Comparison of ENCODE assay signal across 32 cellular contexts in the genomic region with DNA sequence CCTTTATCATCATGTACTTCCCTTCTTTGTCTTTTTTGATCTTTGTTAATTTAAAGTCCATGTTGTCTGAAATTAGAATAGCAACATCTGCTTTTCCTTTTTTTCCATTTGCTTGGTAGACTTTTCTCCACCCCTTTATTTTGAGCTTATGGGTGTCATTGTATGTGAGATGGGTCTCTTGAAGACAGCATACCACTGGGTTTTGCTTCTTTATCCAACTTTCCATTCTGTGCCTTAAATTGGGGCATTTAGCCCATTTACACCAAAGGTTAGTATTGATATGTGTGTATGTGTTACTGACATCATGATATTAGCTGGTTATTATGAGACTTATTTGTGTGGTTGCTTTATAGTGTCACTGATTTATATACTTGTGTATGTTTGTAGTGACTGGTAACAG.
"Had no signal": no experiment of that assay in that cellular context is flagged by ENCODE, and none has a peak within 500 bp of the region (broad histone marks: within the 10 kb centered on the region; RNA-seq: fewer than 3 reads in every experiment).

No MANE protein-coding gene starts in this region.

- H3K4me1 ChIP-seq: ascending aorta, body of pancreas, breast epithelium had no signal

- H3K36me3 ChIP-seq: ascending aorta, brain microvascular endothelial cell, breast epithelium had no signal

- DNase-seq: activated B cell treated with CpG ODN at 0.5 μM for 24 hours; activated CD4-positive, alpha-beta memory T cell treated with anti-CD3 and anti-CD28 coated beads for 36 hours; activated CD4-positive, alpha-beta T cell treated with anti-CD3 and anti-CD28 coated beads for 4 hours; activated CD4-positive, alpha-beta T cell treated with anti-CD3 and anti-CD28 coated beads, Interleukin-2, amount 10 ng/mL, durations not matched to agents 7 days and 5 days; activated CD4-positive, CD25-positive, alpha-beta regulatory T cell treated with anti-CD3 and anti-CD28 coated beads, Interleukin-2, amount 50 U/mL, for 72 hours; activated CD8-positive, alpha-beta memory T cell treated with anti-CD3 and anti-CD28 coated beads, Interleukin-2, amount 50 U/mL, for 4 hours; activated CD8-positive, alpha-beta T cell treated with anti-CD3 and anti-CD28 coated beads for 36 hours; activated effector memory CD4-positive, alpha-beta T cell treated with anti-CD3 and anti-CD28 coated beads, Interleukin-2, amount 50 U/mL, for 16 hours; activated gamma-delta T cell treated with Interleukin-2 at 50 U/mL for 16 hours; activated naive CD4-positive, alpha-beta T cell; activated naive CD4-positive, alpha-beta T cell treated with anti-CD3 and anti-CD28 coated beads for 36 hours; activated naive CD4-positive, alpha-beta T cell treated with anti-CD3 and anti-CD28 coated beads, Interleukin-2, amount 50 U/mL, for 16 hours; activated naive CD8-positive, alpha-beta T cell treated with anti-CD3 and anti-CD28 coated beads for 36 hours; activated T-cell treated with anti-CD3 and anti-CD28 coated beads for 4 hours; activated T-cell treated with anti-CD3 and anti-CD28 coated beads, Interleukin-2, amount 50 U/mL, for 1 hour; activated T-cell treated with anti-CD3 and anti-CD28 coated beads, Interleukin-2, amount 50 U/mL, for 4 hours; activated T-cell treated with anti-CD3 and anti-CD28 coated beads, Interleukin-2, amount 50 U/mL, for 72 hours; amygdala; anterior cingulate cortex; body of pancreas; brain microvascular endothelial cell; central memory CD4-positive, alpha-beta T cell; T-helper 1 cell; T-helper 2 cell; T-helper 9 cell had no signal

- ATAC-seq: activated CD8-positive, alpha-beta T cell treated with anti-CD3 and anti-CD28 coated beads for 36 hours; activated naive CD4-positive, alpha-beta T cell treated with anti-CD3 and anti-CD28 coated beads, Interleukin-2, amount 50 U/mL, for 72 hours; activated T-cell treated with anti-CD3 and anti-CD28 coated beads, Interleukin-2, amount 50 U/mL, for 4 hours; activated T-cell treated with anti-CD3 and anti-CD28 coated beads, Interleukin-2, amount 50 U/mL, for 72 hours; activated T-helper 17 cell treated with anti-CD3 and anti-CD28 coated beads, Interleukin-2, amount 50 U/mL, for 72 hours; body of pancreas had no signal

- H3K27ac Mint-ChIP-seq: activated B cell treated with CpG ODN at 0.5 μM for 24 hours; activated CD4-positive, alpha-beta memory T cell treated with anti-CD3 and anti-CD28 coated beads for 36 hours; activated CD4-positive, alpha-beta T cell treated with anti-CD3 and anti-CD28 coated beads, Interleukin-2, amount 10 ng/mL, durations not matched to agents 7 days and 5 days; activated CD8-positive, alpha-beta T cell treated with anti-CD3 and anti-CD28 coated beads for 36 hours; activated naive CD4-positive, alpha-beta T cell treated with anti-CD3 and anti-CD28 coated beads for 36 hours; activated naive CD4-positive, alpha-beta T cell treated with anti-CD3 and anti-CD28 coated beads, Interleukin-2, amount 50 U/mL, for 72 hours; activated naive CD8-positive, alpha-beta T cell treated with anti-CD3 and anti-CD28 coated beads for 36 hours; activated T-cell treated with anti-CD3 and anti-CD28 coated beads, Interleukin-2, amount 50 U/mL, for 72 hours; activated T-helper 1 cell treated with anti-CD3 and anti-CD28 coated beads, Interleukin-12 subunit alpha, Interleukin-12 subunit beta, Interleukin-2, Interleukin-4 antibody, amounts not matched to agents 30 ng/mL and 10 ng/mL and 1 ng/mL, durations not matched to agents 14 hours and 24 hours and 36 hours; activated T-helper 17 cell treated with anti-CD3 and anti-CD28 coated beads, Interleukin-2, amount 50 U/mL, for 72 hours; T-helper 1 cell treated with Interleukin-12 subunit alpha and Interleukin-12 subunit beta and Interleukin-4 antibody, amounts not matched to agents 30 μg/mL and 1 μg/mL, for 36 hours; T-helper 2 cell treated with Interferon-gamma antibody and Interleukin-4, amounts not matched to agents 5 μg/mL and 100 μg/mL, for 36 hours had no signal

- H3K4me1 Mint-ChIP-seq: activated B cell treated with CpG ODN at 0.5 μM for 24 hours; activated CD4-positive, alpha-beta T cell treated with anti-CD3 and anti-CD28 coated beads, Interleukin-2, amount 10 ng/mL, durations not matched to agents 7 days and 5 days; activated naive CD8-positive, alpha-beta T cell treated with anti-CD3 and anti-CD28 coated beads for 36 hours; activated T-helper 17 cell treated with anti-CD3 and anti-CD28 coated beads, Interleukin-2, amount 50 U/mL, for 72 hours had no signal

- H3K9me3 ChIP-seq: ascending aorta, body of pancreas had no signal

- H3K4me3 Mint-ChIP-seq: activated B cell treated with CpG ODN at 0.5 μM for 24 hours; activated CD4-positive, alpha-beta memory T cell treated with anti-CD3 and anti-CD28 coated beads for 36 hours; activated CD4-positive, alpha-beta T cell treated with anti-CD3 and anti-CD28 coated beads, Interleukin-2, amount 10 ng/mL, durations not matched to agents 7 days and 5 days; activated CD8-positive, alpha-beta T cell treated with anti-CD3 and anti-CD28 coated beads for 36 hours; activated naive CD4-positive, alpha-beta T cell treated with anti-CD3 and anti-CD28 coated beads for 36 hours; activated naive CD8-positive, alpha-beta T cell treated with anti-CD3 and anti-CD28 coated beads for 36 hours; activated T-cell treated with anti-CD3 and anti-CD28 coated beads, Interleukin-2, amount 50 U/mL, for 4 hours; activated T-cell treated with anti-CD3 and anti-CD28 coated beads, Interleukin-2, amount 50 U/mL, for 72 hours; activated T-helper 1 cell treated with anti-CD3 and anti-CD28 coated beads, Interleukin-12 subunit alpha, Interleukin-12 subunit beta, Interleukin-2, Interleukin-4 antibody, amounts not matched to agents 30 ng/mL and 10 ng/mL and 1 ng/mL, durations not matched to agents 14 hours and 24 hours and 36 hours; activated T-helper 17 cell treated with anti-CD3 and anti-CD28 coated beads, Interleukin-2, amount 50 U/mL, for 72 hours; T-helper 1 cell treated with Interleukin-12 subunit alpha and Interleukin-12 subunit beta and Interleukin-4 antibody, amounts not matched to agents 30 μg/mL and 1 μg/mL, for 36 hours; T-helper 2 cell treated with Interferon-gamma antibody and Interleukin-4, amounts not matched to agents 5 μg/mL and 100 μg/mL, for 36 hours had no signal

- H3K4me3 ChIP-seq: ascending aorta, body of pancreas, breast epithelium had no signal

- H3K27me3 ChIP-seq: ascending aorta, body of pancreas, brain microvascular endothelial cell, breast epithelium had no signal
